8 cellular contexts compared by ENCODE assay signal in the genomic region with DNA sequence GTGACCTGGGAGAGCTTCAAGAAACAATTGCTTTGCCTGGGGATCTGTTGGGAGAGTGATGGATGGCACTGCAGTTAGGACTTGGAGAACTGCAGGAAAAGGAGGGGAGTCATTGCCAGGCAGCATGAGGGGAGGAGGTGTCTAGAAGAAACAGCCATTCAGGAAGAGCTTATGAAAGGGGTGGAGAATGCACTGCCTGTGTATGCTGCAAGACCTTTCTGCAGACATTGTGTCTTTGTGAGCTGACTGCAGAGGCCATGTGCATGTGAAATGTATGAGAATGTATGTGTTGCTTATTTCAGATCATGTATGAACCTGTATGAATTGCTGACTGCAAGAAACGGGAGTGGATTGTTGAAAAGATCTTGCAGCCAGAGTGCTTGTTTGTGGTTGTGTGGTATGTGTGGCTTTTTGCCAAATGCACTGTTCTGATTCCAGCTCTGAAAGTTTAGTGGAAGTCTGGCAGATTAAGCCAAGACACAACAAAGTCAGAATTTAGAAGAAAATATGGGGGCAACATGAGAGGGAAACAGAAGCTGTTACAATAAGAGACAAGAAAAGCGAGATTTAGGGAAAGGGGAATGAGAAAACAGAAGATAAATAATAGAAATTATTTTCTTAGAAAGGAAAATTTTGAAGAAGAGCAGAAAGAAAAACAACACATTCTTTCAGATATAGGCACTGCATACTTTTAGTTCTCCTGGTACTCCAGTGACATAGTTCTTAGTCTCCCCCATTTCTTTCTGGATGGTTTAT. TPM values are rescaled to one million over a fixed set of nuclear protein-coding genes. Genes with fewer than 3 reads are reported as not detected.
DNase-seq lines count a peak whose midpoint lies in the region; ATAC-seq, FAIRE-seq and TF ChIP-seq lines count a peak whose summit lies in the region.

No MANE protein-coding gene starts in this region.

- in situ Hi-C loops in brain microvascular endothelial cell (cut with HindIII; ENCODE audit: low pct_ligation_motif_present, low sequenced_read_pairs) = no loop called here
- in situ Hi-C loops in transverse colon (cut with MboI; ENCODE audit: low pct_ligation_motif_present in 1 of 4, low pct_unique_long_range_greater_than_20kb in 1 of 4, low sequenced_read_pairs in 3 of 4) = loop anchor here (10.0 to 25.0 kb wide), 5 partner anchors 174 to 374 kb away; no protein-coding TSS in a partner anchor

- peak; percentile 15 for DNase-seq in GM12892 (ENCODE audit: insufficient read length)
- DNase-seq in NCI-H2196 (lab: John Stamatoyannopoulos, UW; ENCODE audit: unreplicated experiment) = peak; percentile 18
- peak; percentile 79 for DNase-seq in brain microvascular endothelial cell
- peak; percentile 76 for DNase-seq in kidney tubule cell (ENCODE audit: low spot score)
- peak; percentile 29 for DNase-seq in transverse colon
- DNase-seq in GF-D8 (lab: John Stamatoyannopoulos, UW) = no peak
- DNase-seq in occipital lobe (lab: John Stamatoyannopoulos, UW) = no peak

- peak; percentile 74 for FAIRE-seq in GM12892 (lab: Jason Lieb, UNC)

- no peak for TF ChIP-seq POLR2A in GM12892 (IDR thresholded peaks at IDR 0.05; ENCODE audit: low read depth, low read length)
- TF ChIP-seq POLR2A in transverse colon (IDR thresholded peaks at IDR 0.05) = no peak

- H3K36me3 ChIP-seq in brain microvascular endothelial cell (replicated peaks) (no peaks in the 10 kb centered on the region), transverse colon (no peaks in the 10 kb centered on the region)

- WGBS in transverse colon (ENCODE audit: low coverage in 1 of 2), 2 donors = 29 to 33% methylated on average over 2 of the region's 2 CpGs

- peaks cover 3 to 25% (median 8%) of the 10 kb centered on the region in 4 donors for H3K4me1 ChIP-seq in transverse colon

- TF ChIP-seq EP300 in transverse colon (IDR thresholded peaks at IDR 0.05; ENCODE audit: low read depth) = peak; percentile 33

- no peak for ATAC-seq in GM21515 (IDR thresholded peaks at IDR 0.05; ENCODE audit: unreplicated experiment)

- TF ChIP-seq CTCF in brain microvascular endothelial cell (IDR thresholded peaks at IDR 0.05; ENCODE audit: low read depth, low read length, missing control alignments) = no peak
- TF ChIP-seq CTCF in transverse colon (IDR thresholded peaks at IDR 0.05) = no peak

- no peaks in the 10 kb centered on the region for H3K9me3 ChIP-seq in transverse colon

- H3K4me3 ChIP-seq in brain microvascular endothelial cell (ENCODE audit: low read depth, low read length) = peak overlapping the region; percentile 22
- H3K4me3 ChIP-seq in transverse colon = no peak overlapping the region

- H3K27me3 ChIP-seq in brain microvascular endothelial cell (replicated peaks) (no peaks in the 10 kb centered on the region), transverse colon (no peaks in the 10 kb centered on the region)

- H3K27ac ChIP-seq in brain microvascular endothelial cell (no peak overlapping the region), transverse colon (peak overlapping the region; percentile 54 to 82 (median 68))

- intact Hi-C loops in transverse colon (cut with DNase I; ENCODE audit: low total_unique reads) = no loop called here

RNA-seq across cellular contexts. Expression of a gene that starts 9.8 kb away (rescaled TPM):
- polyA plus RNA-seq in GM12892 (2012; ENCODE audit: missing spikeins) = 27.8 TPM
- 10 to 100 TPM in 1 of 4 donors, 1 to 10 TPM in 3; 2.0 to 20.8 (median 7.2) TPM for total RNA-seq in transverse colon
- total RNA-seq in occipital lobe = 220 TPM

RNA-seq across cellular contexts. Expression of a gene that starts 25.4 kb away (rescaled TPM):
- 0.66 TPM for polyA plus RNA-seq in GM12892 (2012; ENCODE audit: missing spikeins)
- total RNA-seq in transverse colon (10 to 100 TPM; 16.9 to 32.8 (median 22.0) TPM), occipital lobe (not detected)

Comparison
In these comparisons a context has a peak if more than half of its experiments do, and no peak if none do; other contexts are left out.
1. DNase-seq: peak in GM12892 (single experiment), NCI-H2196 (single experiment), brain microvascular endothelial cell (single experiment), kidney tubule cell (single experiment) and transverse colon (single experiment); none in GF-D8 (single experiment) and occipital lobe (single experiment).
2. RNA of a gene that starts 9.8 kb away (total RNA-seq): 220 TPM in occipital lobe (single experiment); 2.0 to 20.8 TPM in transverse colon; every median in the first group is over 10 times any median in the second.
3. RNA of a gene that starts 25.4 kb away (total RNA-seq): 16.9 to 32.8 TPM in transverse colon; not detected in occipital lobe (single experiment); every median in the first group is over 10 times any median in the second.